Comparison of ENCODE assay signal across 8 cellular contexts in the genomic region with DNA sequence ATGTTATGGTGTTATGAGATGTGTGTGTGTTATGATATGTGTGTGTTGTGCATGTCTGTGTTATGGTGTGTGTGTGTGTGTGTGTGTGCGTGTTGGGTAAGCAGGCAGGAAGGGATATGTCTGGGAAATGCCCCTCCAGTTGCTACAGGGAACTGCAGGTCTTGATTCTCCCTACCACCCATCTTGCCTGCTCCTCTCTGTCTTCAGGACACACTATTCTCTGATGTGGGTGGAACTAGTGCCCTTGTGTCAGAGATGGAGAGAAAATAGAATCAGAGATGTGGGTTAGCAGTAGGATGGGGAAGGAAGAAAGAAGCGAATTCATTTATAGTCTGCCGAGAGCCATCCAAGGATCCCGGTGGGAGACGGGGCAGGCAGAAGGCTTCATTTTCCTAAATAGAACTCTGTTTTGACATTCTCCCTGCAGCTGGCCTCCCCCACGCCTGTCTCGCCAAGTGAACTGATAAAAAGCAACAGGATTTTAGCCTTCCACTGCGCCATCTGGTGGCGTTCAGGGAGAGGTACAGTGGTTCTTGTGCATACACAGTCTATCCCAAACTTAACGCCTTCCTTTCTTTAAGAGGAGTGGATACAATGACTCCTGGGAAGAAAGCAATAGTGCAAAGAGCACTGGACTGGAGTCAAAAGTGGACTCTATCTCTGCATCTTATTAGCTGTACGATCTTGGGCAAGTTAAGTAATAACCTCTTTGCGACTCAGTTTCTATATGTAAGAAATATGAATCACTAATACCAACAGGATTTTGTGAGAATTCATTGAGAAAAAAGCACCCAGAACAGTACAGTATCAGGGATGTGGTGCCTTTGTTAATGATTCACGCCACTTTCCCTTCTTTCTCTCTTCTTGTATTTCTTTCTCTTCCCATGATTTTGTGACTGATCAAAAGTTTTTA. TPM values are rescaled to one million over a fixed set of nuclear protein-coding genes. Genes with fewer than 3 reads are reported as not detected.
DNase-seq lines count a peak whose midpoint lies in the region; ATAC-seq, FAIRE-seq and TF ChIP-seq lines count a peak whose summit lies in the region.

No MANE protein-coding gene starts in this region.

- BruUV-seq in HepG2 (replicated peaks; lab: Mats Ljungman, UMichigan) = no TSS peak

- H3K4me2 ChIP-seq in HepG2 (ENCODE audit: low read depth, low read length) = peak overlapping the region; percentile 58

- no peaks in the 10 kb centered on the region for H3K27me3 ChIP-seq in HepG2 (ENCODE audit: control insufficient read depth in 1 of 2, insufficient read depth in 2 of 2, low read length in 2 of 2)

- ATAC-seq in GM18868 (IDR thresholded peaks at IDR 0.05; ENCODE audit: unreplicated experiment) (peak; percentile 78), HG03159 (IDR thresholded peaks at IDR 0.05; ENCODE audit: unreplicated experiment) (peak; percentile 87), HepG2 (peak; percentile 77)

- TF ChIP-seq RAD21 in HepG2 (CRISPR knock-in tag; IDR thresholded peaks at IDR 0.05) = peak; percentile 54; the same call in 1 of the 2 replicates

- 3% methylated on average over 13 of the region's 13 CpGs for WGBS in HepG2 (ENCODE audit: low lambda C conversion rate)

- no peaks in the 10 kb centered on the region for H4K20me1 ChIP-seq in HepG2 (ENCODE audit: insufficient read depth, low read length)

- CTCF ChIA-PET in HepG2 (lab: Yijun Ruan, JAX; ENCODE audit: low intra/inter-chr PET ratio, low total read pairs) = interaction anchor here (0.7 to 4.1 kb wide), 3 partner anchors 32 to 621 kb away, joined by 3 to 43 read pairs (median 14); no protein-coding TSS in a partner anchor

- no peak overlapping the region for H3K4me3 ChIP-seq in HepG2 (replicated peaks in 1 of 3; ENCODE audit: insufficient read depth in 1 of 3, low read depth in 2 of 3, low read length in 3 of 3)

- no peak overlapping the region for H2AFZ ChIP-seq in HepG2 (ENCODE audit: low read length)

- in situ Hi-C loops in HepG2 (cut with HindIII; ENCODE audit: extremely low pct_ligation_motif_present, low pct_unique_long_range_greater_than_20kb) = loop anchor here (5.0 kb wide), 1 partner anchor 49 kb away; no protein-coding TSS in a partner anchor

- POLR2A ChIA-PET in HepG2 (lab: Yijun Ruan, JAX) = no interaction called here

- TF ChIP-seq EP300 in HepG2 (IDR thresholded peaks at IDR 0.05; ENCODE audit: low read depth in 2 of 2, low read length in 2 of 2) = no peak; a peak in 1 of 4 replicates
- TF ChIP-seq EP300 in HepG2 (CRISPR knock-in tag; IDR thresholded peaks at IDR 0.05; ENCODE audit: borderline replicate concordance) = no peak

- H3K27ac ChIP-seq in HepG2 (ENCODE audit: extremely low read length, insufficient read depth, low read length) = no peak overlapping the region

- no peaks in the 10 kb centered on the region for H3K79me2 ChIP-seq in HepG2 (ENCODE audit: insufficient read depth, low read length)

- peak; percentile 88 for TF ChIP-seq CTCF in HepG2 (CRISPR knock-in tag; IDR thresholded peaks at IDR 0.05)

- H3K4me1 ChIP-seq in HepG2 (ENCODE audit: insufficient read depth, low read length) = peaks cover 29% of the 10 kb centered on the region

- TF ChIP-seq POLR2A in HepG2 (IDR thresholded peaks at IDR 0.05; ENCODE audit: insufficient read depth in 1 of 2, low read depth in 2 of 2, low read length in 2 of 2) = no peak

- H3K36me3 ChIP-seq in HepG2 (replicated peaks in 1 of 2; ENCODE audit: control insufficient read depth in 1 of 2, insufficient read depth in 2 of 2, low read length in 2 of 2) = no peaks in the 10 kb centered on the region

- intact Hi-C loops in HepG2 (cut with micrococcal nuclease; ENCODE audit: unreplicated experiment) = loop anchor here (1.0 kb wide), 2 partner anchors 32 to 48 kb away; no protein-coding TSS in a partner anchor

- peak; percentile 58 for DNase-seq in AG08396 (ENCODE audit: low spot score)
- peak; percentile 58 for DNase-seq in NCI-H345 treated with DMSO at 0.1 percent for 48 hours (lab: John Stamatoyannopoulos, UW; ENCODE audit: unreplicated experiment)
- peak; percentile 72 for DNase-seq in activated CD4-positive, CD25-positive, alpha-beta regulatory T cell treated with anti-CD3 and anti-CD28 coated beads, Interleukin-2, amount 50 U/mL, for 72 hours
- DNase-seq in cerebellar cortex (ENCODE audit: low spot score) = peak; percentile 89
- peak; percentile 56 for DNase-seq in HepG2 (ENCODE audit: low spot score)
- peak; percentile 56 to 61 for DNase-seq in stimulated activated CD4-positive, alpha-beta T cell treated with anti-CD3 and anti-CD28 coated beads, Interleukin-4, amount 100 ng/mL, for 4 hours

- H3K9me3 ChIP-seq in HepG2 (ENCODE audit: low read length) = no peaks in the 10 kb centered on the region

- H3K9ac ChIP-seq in HepG2 (ENCODE audit: insufficient read depth, low read depth, low read length) = no peak overlapping the region

- peak; percentile 32 for FAIRE-seq in HepG2 (lab: Jason Lieb, UNC)

TF ChIP-seq in HepG2, 621 proteins besides CTCF, POLR2A, EP300 and RAD21 (continues in another document):
- TF ChIP-seq CHD2 (IDR thresholded peaks at IDR 0.05; ENCODE audit: low read depth, low read length) = no peak
- no peak for TF ChIP-seq ZNF646 (CRISPR knock-in tag; IDR thresholded peaks at IDR 0.05)
- TF ChIP-seq, protein P1, sequence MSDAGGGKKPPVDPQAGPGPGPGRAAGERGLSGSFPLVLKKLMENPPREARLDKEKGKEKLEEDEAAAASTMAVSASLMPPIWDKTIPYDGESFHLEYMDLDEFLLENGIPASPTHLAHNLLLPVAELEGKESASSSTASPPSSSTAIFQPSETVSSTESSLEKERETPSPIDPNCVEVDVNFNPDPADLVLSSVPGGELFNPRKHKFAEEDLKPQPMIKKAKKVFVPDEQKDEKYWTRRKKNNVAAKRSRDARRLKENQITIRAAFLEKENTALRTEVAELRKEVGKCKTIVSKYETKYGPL (CRISPR knock-in tag; IDR thresholded peaks at IDR 0.05) = no peak

RNA-seq across cellular contexts. Expression of gene MGST2, which starts 14.1 kb away (rescaled TPM):
- total RNA-seq in HepG2 (2016; rRNA removed; fragmentation: Illumina TruSeq; extraction: Trizol) = 120 and 205 TPM in 2 replicates
- total RNA-seq in HepG2 (2016; cell fraction: cytosol; rRNA removed; fragmentation: Illumina TruSeq; extraction: Trizol; ENCODE audit: low read depth) = 66.9 and 76.7 TPM in 2 replicates
- total RNA-seq in HepG2 (2016; cell fraction: insoluble cytoplasmic fraction; rRNA removed; fragmentation: Illumina TruSeq; extraction: Trizol) = 124 and 205 TPM in 2 replicates
- total RNA-seq in HepG2 (2016; cell fraction: membrane; rRNA removed; fragmentation: Illumina TruSeq; extraction: Trizol) = 50.8 and 53.3 TPM in 2 replicates
- total RNA-seq in HepG2 (2016; cell fraction: nucleus; rRNA removed; fragmentation: Illumina TruSeq; extraction: Trizol) = 168 and 186 TPM in 2 replicates
- 312 and 416 TPM in 2 replicates for polyA plus RNA-seq in HepG2 (2011; rRNA removed)
- 312 and 476 TPM in 2 replicates for polyA plus RNA-seq in HepG2 (2011; cell fraction: cytosol; rRNA removed)
- polyA plus RNA-seq in HepG2 (2011; cell fraction: nucleus; rRNA removed) = 137 and 177 TPM in 2 replicates
- polyA plus RNA-seq in HepG2 (2012) = 293 and 426 TPM in 2 replicates
- polyA plus RNA-seq in HepG2 (2016; cell fraction: cytosol; fragmentation: Illumina TruSeq; extraction: Trizol; ENCODE audit: low read depth) = 57.8 and 59.6 TPM in 2 replicates
- polyA plus RNA-seq in HepG2 (2016; cell fraction: insoluble cytoplasmic fraction; fragmentation: Illumina TruSeq; extraction: Trizol; ENCODE audit: low read depth) = 132 and 154 TPM in 2 replicates
- 49.5 and 55.2 TPM in 2 replicates for polyA plus RNA-seq in HepG2 (2016; cell fraction: membrane; fragmentation: Illumina TruSeq; extraction: Trizol; ENCODE audit: low read depth)
- 282 and 318 TPM in 2 replicates for polyA plus RNA-seq in HepG2 (2016; cell fraction: nucleus; fragmentation: Illumina TruSeq; extraction: Trizol; ENCODE audit: insufficient read depth, low read depth)
- 18.4 and 54.7 TPM in 2 replicates for polyA minus RNA-seq in HepG2 (2011; rRNA and poly(A)+ RNA removed; ENCODE audit: low replicate concordance)
- polyA minus RNA-seq in HepG2 (2011; cell fraction: cytosol; rRNA and poly(A)+ RNA removed) = 93.2 and 100 TPM in 2 replicates
- 263 and 286 TPM in 2 replicates for polyA minus RNA-seq in HepG2 (2011; cell fraction: nucleus; rRNA and poly(A)+ RNA removed)
